Comparison of ENCODE assay signal across 23 cellular contexts in the genomic region with DNA sequence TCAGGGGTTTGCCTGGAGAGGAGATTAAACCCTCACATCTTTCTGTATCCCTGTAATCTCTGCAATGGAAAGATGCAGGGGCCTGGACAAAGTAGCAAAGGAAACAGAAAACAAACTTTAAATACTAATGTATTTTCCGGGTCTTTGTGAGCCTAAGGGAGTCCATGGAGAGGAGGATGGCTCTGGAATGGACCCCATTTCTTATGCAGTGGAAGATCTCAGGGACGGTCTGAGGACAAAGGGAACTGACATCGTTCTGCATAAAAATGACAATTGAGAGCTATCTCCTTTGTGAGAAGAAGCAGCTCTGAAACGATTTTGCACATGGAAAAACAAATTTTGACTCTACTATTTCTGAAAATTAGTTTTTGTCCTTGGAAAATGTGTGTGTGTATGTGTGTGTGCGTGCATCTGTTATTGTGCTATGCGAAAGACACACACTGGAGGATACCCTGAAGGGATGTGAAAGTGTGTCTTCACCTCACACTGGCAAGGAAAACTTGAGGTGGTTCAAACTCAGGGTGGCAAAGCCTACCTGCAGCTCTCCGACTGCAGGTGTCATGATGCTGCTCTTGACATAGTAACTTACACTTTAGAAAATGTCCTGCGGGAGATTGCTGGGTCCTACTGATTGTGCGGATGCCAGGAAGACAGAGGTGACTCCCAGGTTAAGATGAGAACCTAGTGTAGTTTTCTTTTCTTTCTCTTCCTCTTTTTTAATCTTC.
DNase-seq lines count a peak whose midpoint lies in the region; ATAC-seq, FAIRE-seq and TF ChIP-seq lines count a peak whose summit lies in the region.
"Had no signal": no experiment of that assay in that cellular context is flagged by ENCODE, and none has a peak within 500 bp of the region (broad histone marks: within the 10 kb centered on the region; RNA-seq: fewer than 3 reads in every experiment).

No MANE protein-coding gene starts in this region.

- no peaks in the 10 kb centered on the region for H3K36me3 Mint-ChIP-seq in mesothelial cell of epicardium
- H3K36me3 Mint-ChIP-seq: natural killer cell had no signal

- no TSS peak for BruUV-seq in K562 (replicated peaks; lab: Mats Ljungman, UMichigan)

- POLR2A ChIA-PET in K562 (lab: Yijun Ruan, JAX): no interaction called here

- no peak for FAIRE-seq in K562 (lab: Jason Lieb, UNC)
- FAIRE-seq: bronchial epithelial cell, urothelium cell line had no signal

- no peak for DNase-seq in K562 (ENCODE audit: extremely low read depth in 1 of 4, low spot score in 3 of 4)
- DNase-seq in mesothelial cell of epicardium (ENCODE audit: low spot score in 2 of 2, unreplicated experiment in 2 of 2): no peak
- no peak for DNase-seq in COLO829 (ENCODE audit: low spot score)
- no peak for DNase-seq in upper lobe of right lung
- DNase-seq in activated CD4-positive, alpha-beta T cell treated with anti-CD3 and anti-CD28 coated beads, Interleukin-2, amount 50 U/mL, for 4 hours: no peak
- DNase-seq in stimulated activated naive CD8-positive, alpha-beta T cell treated with anti-CD3 and anti-CD28 coated beads, Interleukin-15, Interleukin-2, amounts not matched to agents 100 U/mL and 50 U/mL, for 24 hours: no peak
- DNase-seq: activated CD8-positive, alpha-beta T cell treated with anti-CD3 and anti-CD28 coated beads, Interleukin-2, amount 10 ng/mL, durations not matched to agents 7 days and 5 days; activated gamma-delta T cell treated with Interleukin-2 at 50 U/mL for 16 hours; Calu3; HCEC 1CT; left cardiac atrium; natural killer cell; NCI-H1436 treated with DMSO at 0.1 percent for 48 hours; NCI-H524 treated with DMSO at 0.1 percent for 48 hours; right lobe of liver; stimulated activated CD4-positive, alpha-beta T cell treated with anti-CD3 and anti-CD28 coated beads, Interleukin-15, amount 100 ng/mL, for 24 hours; stimulated activated CD8-positive, alpha-beta memory T cell treated with anti-CD3 and anti-CD28 coated beads, Interleukin-4, amount 100 ng/mL, for 48 hours had no signal

- H3K9ac ChIP-seq in ES-I3 (ENCODE audit: low read depth, low read length) (peak overlapping the region; percentile 37; the same call in 1 of the 2 replicates), HUES6 (ENCODE audit: low read length) (peak overlapping the region; percentile 67), K562 (ENCODE audit: insufficient read depth in 1 of 2, low read depth in 2 of 2, low read length in 2 of 2) (no peak overlapping the region)
- H3K9ac ChIP-seq: BLaER1 had no signal

- 55% methylated on average over 9 of the region's 9 CpGs for WGBS in K562 (ENCODE audit: insufficient coverage, low coverage, missing lambda C conversion rate)

- no peak for TF ChIP-seq RAD21 in K562 (CRISPR knock-in tag; conservative IDR thresholded peaks at IDR 0.05 in 1 of 2, IDR thresholded peaks at IDR 0.05 in 1 of 2)

- ATAC-seq in K562 (no peak), upper lobe of right lung (no peak)
- ATAC-seq in stimulated activated naive CD8-positive, alpha-beta T cell treated with anti-CD3 and anti-CD28 coated beads, Interleukin-15, Interleukin-2, amounts not matched to agents 100 U/mL and 50 U/mL, for 24 hours: no peak
- ATAC-seq: activated CD8-positive, alpha-beta T cell treated with anti-CD3 and anti-CD28 coated beads, Interleukin-2, amount 10 ng/mL, durations not matched to agents 7 days and 5 days; left cardiac atrium; natural killer cell; right lobe of liver had no signal

- intact Hi-C loops in K562 (cut with micrococcal nuclease) (no loop called here), upper lobe of right lung (cut with DNase I) (no loop called here)

- H3K9me1 ChIP-seq in K562 (ENCODE audit: control insufficient read depth, insufficient read depth, low read length): no peaks in the 10 kb centered on the region

- in situ Hi-C loops in K562 (cut with MboI): no loop called here

- H3K9me3 Mint-ChIP-seq in mesothelial cell of epicardium: peaks cover 10% of the 10 kb centered on the region
- H3K9me3 Mint-ChIP-seq: natural killer cell had no signal

- no peak overlapping the region for H3K4me3 Mint-ChIP-seq in mesothelial cell of epicardium
- H3K4me3 Mint-ChIP-seq: activated CD8-positive, alpha-beta T cell treated with anti-CD3 and anti-CD28 coated beads, Interleukin-2, amount 10 ng/mL, durations not matched to agents 7 days and 5 days; natural killer cell had no signal

- no peaks in the 10 kb centered on the region for H3K27me3 Mint-ChIP-seq in mesothelial cell of epicardium (ENCODE audit: low read depth)

- peak overlapping the region; percentile 57 for H3K27ac ChIP-seq in HUES6 (ENCODE audit: low read depth, low read length)
- H3K27ac ChIP-seq in K562 (ENCODE audit: extremely low read depth, low read depth, low read length): no peak overlapping the region
- no peak overlapping the region for H3K27ac ChIP-seq in upper lobe of right lung
- H3K27ac ChIP-seq: BLaER1, coronary artery, right lobe of liver had no signal

- no peaks in the 10 kb centered on the region for H3K79me2 ChIP-seq in K562 (ENCODE audit: control insufficient read depth, insufficient read depth, low read length)

- H2AFZ ChIP-seq in K562 (ENCODE audit: low read depth, low read length): peak overlapping the region; percentile 14; the same call in 1 of the 2 replicates

- no peak for TF ChIP-seq EP300 in K562 (IDR thresholded peaks at IDR 0.05; ENCODE audit: low read length)

- H3K9me3 ChIP-seq in ES-I3 (ENCODE audit: control insufficient read depth, insufficient read depth, low read length) (peaks cover 21% of the 10 kb centered on the region; the same call in 1 of the 2 replicates), HUES6 (ENCODE audit: control insufficient read depth, insufficient read depth, low read depth, low read length) (peaks cover 18% of the 10 kb centered on the region), K562 (replicated peaks; ENCODE audit: control insufficient read depth, insufficient read depth, low read depth, low read length) (peaks cover 20% of the 10 kb centered on the region), upper lobe of right lung (no peaks in the 10 kb centered on the region)
- H3K9me3 ChIP-seq: BLaER1, right lobe of liver had no signal

- TF ChIP-seq CTCF in K562 (IDR thresholded peaks at IDR 0.05 in 2 of 3, conservative IDR thresholded peaks at IDR 0.05 in 1 of 3; ENCODE audit: insufficient read depth in 2 of 3, low read depth in 1 of 3, low read length in 3 of 3) (no peak), mesothelial cell of epicardium (IDR thresholded peaks at IDR 0.05; ENCODE audit: unreplicated experiment) (no peak), upper lobe of right lung (IDR thresholded peaks at IDR 0.05) (no peak)

- peaks cover 10% of the 10 kb centered on the region for H3K4me1 Mint-ChIP-seq in mesothelial cell of epicardium
- H3K4me1 Mint-ChIP-seq: natural killer cell had no signal

- H3K27ac Mint-ChIP-seq in mesothelial cell of epicardium: peak overlapping the region; percentile 17
- H3K27ac Mint-ChIP-seq: activated CD8-positive, alpha-beta T cell treated with anti-CD3 and anti-CD28 coated beads, Interleukin-2, amount 10 ng/mL, durations not matched to agents 7 days and 5 days; natural killer cell had no signal

- no peak overlapping the region for H3K4me2 ChIP-seq in K562 (ENCODE audit: insufficient read depth, low read length)

- H3K4me1 ChIP-seq in ES-I3 (ENCODE audit: insufficient read depth, low read length): peaks cover 30% of the 10 kb centered on the region
- H3K4me1 ChIP-seq in HUES6 (ENCODE audit: control insufficient read depth, insufficient read depth, low read length): peaks cover 29% of the 10 kb centered on the region
- peaks cover 0 to 2% of the 10 kb centered on the region in 2 experiments; a peak in 3 of 5 replicates for H3K4me1 ChIP-seq in K562 (replicated peaks in 1 of 2; ENCODE audit: control insufficient read depth in 2 of 2, insufficient read depth in 2 of 2, low read length in 2 of 2)
- no peaks in the 10 kb centered on the region for H3K4me1 ChIP-seq in upper lobe of right lung
- H3K4me1 ChIP-seq: right lobe of liver had no signal

- H3K27me3 ChIP-seq in HUES6 (ENCODE audit: control insufficient read depth, insufficient read depth, low read length): no peaks in the 10 kb centered on the region
- H3K27me3 ChIP-seq in K562 (ENCODE audit: control insufficient read depth in 2 of 2, insufficient read depth in 2 of 2, low read length in 2 of 2): no peaks in the 10 kb centered on the region
- H3K27me3 ChIP-seq in upper lobe of right lung: no peaks in the 10 kb centered on the region
- H3K27me3 ChIP-seq: BLaER1, right lobe of liver had no signal

- H3K4me3 ChIP-seq in HUES6 (ENCODE audit: low read depth, low read length) (peak overlapping the region; percentile 26; the same call in 1 of the 2 replicates), K562 (no peak overlapping the region), upper lobe of right lung (no peak overlapping the region)
- H3K4me3 ChIP-seq: BLaER1, coronary artery, right lobe of liver had no signal

- TF ChIP-seq POLR2A in K562 (conservative IDR thresholded peaks at IDR 0.05): no peak

- no peaks in the 10 kb centered on the region for H4K20me1 ChIP-seq in K562 (replicated peaks; ENCODE audit: control insufficient read depth, insufficient read depth, low read length)
- H4K20me1 ChIP-seq: BLaER1 had no signal

- H3K36me3 ChIP-seq in ES-I3 (ENCODE audit: insufficient read depth, low read length) (no peaks in the 10 kb centered on the region; the same call in 1 of the 2 replicates), HUES6 (ENCODE audit: control insufficient read depth, insufficient read depth, low read length) (peaks cover 3% of the 10 kb centered on the region), K562 (ENCODE audit: control insufficient read depth, insufficient read depth, low read length) (no peaks in the 10 kb centered on the region), upper lobe of right lung (no peaks in the 10 kb centered on the region)
- H3K36me3 ChIP-seq: BLaER1, right lobe of liver had no signal

- CTCF ChIA-PET in K562 (lab: Yijun Ruan, JAX; ENCODE audit: low intra/inter-chr PET ratio): no interaction called here

TF ChIP-seq in K562, 482 proteins besides CTCF, POLR2A, EP300 and RAD21 (continues in another document):
- TF ChIP-seq RBM14 (IDR thresholded peaks at IDR 0.05; ENCODE audit: borderline replicate concordance, insufficient read depth, low read depth, low read length): no peak
- TF ChIP-seq RBM22 (IDR thresholded peaks at IDR 0.05; ENCODE audit: low read depth, low read length, poor library complexity, severe bottlenecking): no peak
- TF ChIP-seq, protein P1, sequence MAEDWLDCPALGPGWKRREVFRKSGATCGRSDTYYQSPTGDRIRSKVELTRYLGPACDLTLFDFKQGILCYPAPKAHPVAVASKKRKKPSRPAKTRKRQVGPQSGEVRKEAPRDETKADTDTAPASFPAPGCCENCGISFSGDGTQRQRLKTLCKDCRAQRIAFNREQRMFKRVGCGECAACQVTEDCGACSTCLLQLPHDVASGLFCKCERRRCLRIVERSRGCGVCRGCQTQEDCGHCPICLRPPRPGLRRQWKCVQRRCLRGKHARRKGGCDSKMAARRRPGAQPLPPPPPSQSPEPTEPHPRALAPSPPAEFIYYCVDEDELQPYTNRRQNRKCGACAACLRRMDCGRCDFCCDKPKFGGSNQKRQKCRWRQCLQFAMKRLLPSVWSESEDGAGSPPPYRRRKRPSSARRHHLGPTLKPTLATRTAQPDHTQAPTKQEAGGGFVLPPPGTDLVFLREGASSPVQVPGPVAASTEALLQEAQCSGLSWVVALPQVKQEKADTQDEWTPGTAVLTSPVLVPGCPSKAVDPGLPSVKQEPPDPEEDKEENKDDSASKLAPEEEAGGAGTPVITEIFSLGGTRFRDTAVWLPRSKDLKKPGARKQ (CRISPR knock-in tag; IDR thresholded peaks at IDR 0.05): no peak

Comparison
In these comparisons a context has a peak if more than half of its experiments do, and no peak if none do; other contexts are left out.
1. H3K9ac ChIP-seq: peak in ES-I3 (single experiment) and HUES6 (single experiment); none in K562 (0 of 2).